8 cellular contexts compared by ENCODE assay signal in the genomic region with DNA sequence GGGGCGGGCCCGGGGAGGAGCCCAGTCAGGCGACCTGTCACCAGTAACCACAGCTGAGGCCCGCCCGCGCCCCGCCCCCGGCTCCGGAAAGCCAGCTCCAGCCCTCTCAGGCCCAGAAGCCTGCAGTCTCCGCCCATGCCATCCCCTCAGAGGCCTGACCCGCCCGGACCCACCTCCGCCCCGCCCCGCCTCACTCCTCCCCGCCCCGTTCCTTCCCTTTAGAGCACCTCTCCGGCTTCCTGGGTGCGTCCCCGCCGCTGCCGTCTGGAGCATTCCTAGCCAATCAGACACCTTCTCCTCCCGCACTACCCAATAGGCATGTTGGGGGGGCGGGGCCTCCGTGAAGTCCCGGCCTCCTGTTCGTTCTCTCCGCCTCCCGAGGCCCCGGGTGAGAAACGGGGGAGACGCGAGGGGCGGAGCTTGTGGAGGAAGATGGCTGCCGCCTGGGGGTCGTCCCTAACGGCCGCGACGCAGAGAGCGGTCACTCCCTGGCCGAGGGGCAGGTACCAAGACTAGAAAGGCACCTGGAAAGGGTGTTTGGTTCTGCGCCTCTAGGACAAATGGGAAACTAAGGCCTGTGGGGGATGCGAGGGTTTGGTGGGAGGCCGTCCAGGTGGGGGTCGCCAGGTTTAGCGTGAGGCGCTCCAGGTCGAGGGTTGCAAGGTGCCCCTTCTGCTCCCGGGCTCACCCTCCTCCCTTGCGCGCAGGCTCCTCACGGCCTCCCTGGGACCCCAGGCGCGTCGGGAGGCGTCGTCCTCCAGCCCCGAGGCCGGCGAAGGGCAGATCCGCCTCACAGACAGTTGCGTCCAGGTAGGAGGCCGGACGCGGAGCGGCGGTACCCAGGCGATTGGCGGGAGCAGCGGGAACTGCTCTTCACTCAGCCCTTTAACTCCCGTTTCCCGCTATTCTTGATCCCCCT.
A peak's percentile ranks its signal among the peaks of the same experiment; 100 is the strongest.
DNase-seq lines count a peak whose midpoint lies in the region; FAIRE-seq and TF ChIP-seq lines count a peak whose summit lies in the region.

A gene with protein sequence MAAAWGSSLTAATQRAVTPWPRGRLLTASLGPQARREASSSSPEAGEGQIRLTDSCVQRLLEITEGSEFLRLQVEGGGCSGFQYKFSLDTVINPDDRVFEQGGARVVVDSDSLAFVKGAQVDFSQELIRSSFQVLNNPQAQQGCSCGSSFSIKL (plus strand): TSS at position 423 of the 919 bp plus-strand sequence. CDS start 10 bp downstream, at position 433.

- H4K20me1 ChIP-seq in Loucy (ENCODE audit: insufficient read depth, low read length, poor library complexity, severe bottlenecking): peaks cover 7% of the 10 kb centered on the region

- peaks cover 54% of the 10 kb centered on the region for H3K4me1 ChIP-seq in Loucy (ENCODE audit: insufficient read depth, low read length, poor library complexity, severe bottlenecking)

- peak; percentile 68 for FAIRE-seq in H54 (lab: Jason Lieb, UNC)

- peak within 1 kb of the TSS; percentile 89 for H3K4me2 ChIP-seq in Loucy (ENCODE audit: low read depth, low read length, poor library complexity, severe bottlenecking)

- H3K36me3 Mint-ChIP-seq in nephron (ENCODE audit: low read depth): no peaks in the 10 kb centered on the region
- H3K36me3 Mint-ChIP-seq in stimulated activated naive CD8-positive, alpha-beta T cell treated with anti-CD3 and anti-CD28 coated beads, Interleukin-15, Interleukin-2, amounts not matched to agents 100 ng/mL and 50 ng/mL, for 24 hours (ENCODE audit: low read depth): peaks cover 9% of the 10 kb centered on the region

- DNase-seq in EL (peak; percentile 100), H54 (ENCODE audit: insufficient read length, low spot score) (peak; percentile 83), fibroblast of pulmonary artery (ENCODE audit: low read depth) (peak; percentile 99)
- DNase-seq in activated T-helper 9 cell treated with anti-CD3 and anti-CD28 coated beads, Interleukin-2, amount 50 U/mL, for 16 hours (ENCODE audit: low read depth): peak; percentile 100

- H3K4me3 ChIP-seq in Loucy (ENCODE audit: low read length, poor library complexity, severe bottlenecking) (peak within 1 kb of the TSS; percentile 98), fibroblast of pulmonary artery (replicated peaks; ENCODE audit: low read depth, low read length) (peak within 1 kb of the TSS; percentile 90)

- H3K9me3 ChIP-seq in Loucy (ENCODE audit: insufficient read depth, low read depth, low read length): no peaks in the 10 kb centered on the region

- TF ChIP-seq POLR2A in H54 (IDR thresholded peaks at IDR 0.05; ENCODE audit: low read depth, low read length): peak; percentile 57; the same call in 1 of the 2 replicates
- peak; percentile 74 for TF ChIP-seq POLR2A in Raji (IDR thresholded peaks at IDR 0.05; ENCODE audit: insufficient read depth, low read depth, low read length)

- H3K9ac ChIP-seq in Loucy (ENCODE audit: low read depth, low read length, poor library complexity, severe bottlenecking): peak within 1 kb of the TSS; percentile 90

- H3F3A ChIP-seq in Loucy (ENCODE audit: low read depth): peaks cover 13% of the 10 kb centered on the region

- no peaks in the 10 kb centered on the region for H3K9me3 Mint-ChIP-seq in nephron
- no peaks in the 10 kb centered on the region for H3K9me3 Mint-ChIP-seq in stimulated activated naive CD8-positive, alpha-beta T cell treated with anti-CD3 and anti-CD28 coated beads, Interleukin-15, Interleukin-2, amounts not matched to agents 100 ng/mL and 50 ng/mL, for 24 hours

- peaks cover 18% of the 10 kb centered on the region for H3K4me1 Mint-ChIP-seq in nephron
- H3K4me1 Mint-ChIP-seq in stimulated activated naive CD8-positive, alpha-beta T cell treated with anti-CD3 and anti-CD28 coated beads, Interleukin-15, Interleukin-2, amounts not matched to agents 100 ng/mL and 50 ng/mL, for 24 hours (ENCODE audit: low read depth): peaks cover 38% of the 10 kb centered on the region

- no peaks in the 10 kb centered on the region for H3K27me3 Mint-ChIP-seq in nephron (ENCODE audit: low read depth)
- H3K27me3 Mint-ChIP-seq in stimulated activated naive CD8-positive, alpha-beta T cell treated with anti-CD3 and anti-CD28 coated beads, Interleukin-15, Interleukin-2, amounts not matched to agents 100 ng/mL and 50 ng/mL, for 24 hours: no peaks in the 10 kb centered on the region

- no peaks in the 10 kb centered on the region for H3K27me3 ChIP-seq in Loucy (ENCODE audit: insufficient read depth, low read length, poor library complexity, severe bottlenecking)

- H3K9me2 ChIP-seq in Loucy (replicated peaks; ENCODE audit: low read depth, low read length): no peaks in the 10 kb centered on the region

- peaks cover 37% of the 10 kb centered on the region for H3K79me2 ChIP-seq in Loucy (ENCODE audit: insufficient read depth, low read length)

- H2AFZ ChIP-seq in Loucy (ENCODE audit: low read length): peak within 1 kb of the TSS; percentile 95

- TF ChIP-seq CTCF in Loucy (conservative IDR thresholded peaks at IDR 0.05; ENCODE audit: low read length): no peak
- TF ChIP-seq CTCF in fibroblast of pulmonary artery (IDR thresholded peaks at IDR 0.05; ENCODE audit: low read length, missing control alignments): no peak
- TF ChIP-seq CTCF in nephron (IDR thresholded peaks at IDR 0.05; ENCODE audit: unreplicated experiment in 3 of 3): no peak

- peak within 1 kb of the TSS in 2 of 3 experiments; percentile 43 to 84 for H3K27ac Mint-ChIP-seq in nephron
- peak within 1 kb of the TSS; percentile 90 for H3K27ac Mint-ChIP-seq in stimulated activated naive CD8-positive, alpha-beta T cell treated with anti-CD3 and anti-CD28 coated beads, Interleukin-15, Interleukin-2, amounts not matched to agents 100 ng/mL and 50 ng/mL, for 24 hours

- no peaks in the 10 kb centered on the region for H3K36me3 ChIP-seq in Loucy (ENCODE audit: insufficient read depth, low read length)

- H3K4me3 Mint-ChIP-seq in nephron: no peak within 1 kb of the TSS
- peak within 1 kb of the TSS; percentile 91 for H3K4me3 Mint-ChIP-seq in stimulated activated naive CD8-positive, alpha-beta T cell treated with anti-CD3 and anti-CD28 coated beads, Interleukin-15, Interleukin-2, amounts not matched to agents 100 ng/mL and 50 ng/mL, for 24 hours

Comparison
In these comparisons a context has a peak if more than half of its experiments do, and no peak if none do; other contexts are left out.
1. Peak in every context shown above with its lines: DNase-seq and H3K4me3 ChIP-seq.